In the genomic region with DNA sequence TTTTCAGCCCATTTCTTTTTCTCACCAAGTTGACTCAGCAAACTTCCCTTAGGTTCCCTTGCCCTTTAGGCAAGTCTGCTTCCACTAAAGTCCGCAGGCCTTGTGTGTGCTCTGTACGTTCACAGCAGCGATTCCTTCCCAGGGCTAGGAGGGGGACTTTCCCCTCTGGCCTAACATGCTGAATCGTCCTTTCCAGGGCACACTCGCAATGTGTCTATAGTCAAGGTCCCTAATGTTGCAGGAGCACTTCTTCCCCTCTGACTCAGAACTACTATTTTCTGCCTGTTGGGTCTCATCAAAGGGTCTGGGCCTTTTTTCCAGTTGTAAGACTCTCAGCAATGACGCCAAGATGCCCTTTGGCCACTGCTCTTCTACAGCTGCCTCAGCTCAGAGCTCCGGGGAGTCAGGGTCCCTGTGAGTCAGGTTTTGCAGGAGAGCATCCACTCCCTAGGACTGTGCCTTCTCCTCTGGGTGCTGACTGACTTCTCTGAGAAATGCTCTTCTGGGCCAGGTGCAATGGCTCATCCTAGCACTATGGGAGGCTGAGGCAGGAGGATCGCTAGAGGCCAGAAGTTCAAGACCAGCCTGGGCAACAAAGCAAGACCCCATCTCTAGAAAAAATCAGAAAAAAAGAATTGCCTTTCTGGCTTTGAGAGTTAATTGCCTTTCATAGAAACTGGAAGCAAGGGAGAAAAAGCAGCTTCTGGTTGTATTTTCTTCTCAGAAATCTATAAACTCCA, we compare ENCODE assay signal across 1 cellular context.
TF ChIP-seq lines count a peak whose summit lies in the region.

No MANE protein-coding gene starts in this region.

TF ChIP-seq in HepG2, 621 proteins besides CTCF, POLR2A, EP300 and RAD21 (continued from another document and continues in another):
- TF ChIP-seq, protein P1, sequence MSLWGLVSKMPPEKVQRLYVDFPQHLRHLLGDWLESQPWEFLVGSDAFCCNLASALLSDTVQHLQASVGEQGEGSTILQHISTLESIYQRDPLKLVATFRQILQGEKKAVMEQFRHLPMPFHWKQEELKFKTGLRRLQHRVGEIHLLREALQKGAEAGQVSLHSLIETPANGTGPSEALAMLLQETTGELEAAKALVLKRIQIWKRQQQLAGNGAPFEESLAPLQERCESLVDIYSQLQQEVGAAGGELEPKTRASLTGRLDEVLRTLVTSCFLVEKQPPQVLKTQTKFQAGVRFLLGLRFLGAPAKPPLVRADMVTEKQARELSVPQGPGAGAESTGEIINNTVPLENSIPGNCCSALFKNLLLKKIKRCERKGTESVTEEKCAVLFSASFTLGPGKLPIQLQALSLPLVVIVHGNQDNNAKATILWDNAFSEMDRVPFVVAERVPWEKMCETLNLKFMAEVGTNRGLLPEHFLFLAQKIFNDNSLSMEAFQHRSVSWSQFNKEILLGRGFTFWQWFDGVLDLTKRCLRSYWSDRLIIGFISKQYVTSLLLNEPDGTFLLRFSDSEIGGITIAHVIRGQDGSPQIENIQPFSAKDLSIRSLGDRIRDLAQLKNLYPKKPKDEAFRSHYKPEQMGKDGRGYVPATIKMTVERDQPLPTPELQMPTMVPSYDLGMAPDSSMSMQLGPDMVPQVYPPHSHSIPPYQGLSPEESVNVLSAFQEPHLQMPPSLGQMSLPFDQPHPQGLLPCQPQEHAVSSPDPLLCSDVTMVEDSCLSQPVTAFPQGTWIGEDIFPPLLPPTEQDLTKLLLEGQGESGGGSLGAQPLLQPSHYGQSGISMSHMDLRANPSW (CRISPR knock-in tag; IDR thresholded peaks at IDR 0.05; ENCODE audit: borderline replicate concordance), result no peak
- TF ChIP-seq, protein P2, sequence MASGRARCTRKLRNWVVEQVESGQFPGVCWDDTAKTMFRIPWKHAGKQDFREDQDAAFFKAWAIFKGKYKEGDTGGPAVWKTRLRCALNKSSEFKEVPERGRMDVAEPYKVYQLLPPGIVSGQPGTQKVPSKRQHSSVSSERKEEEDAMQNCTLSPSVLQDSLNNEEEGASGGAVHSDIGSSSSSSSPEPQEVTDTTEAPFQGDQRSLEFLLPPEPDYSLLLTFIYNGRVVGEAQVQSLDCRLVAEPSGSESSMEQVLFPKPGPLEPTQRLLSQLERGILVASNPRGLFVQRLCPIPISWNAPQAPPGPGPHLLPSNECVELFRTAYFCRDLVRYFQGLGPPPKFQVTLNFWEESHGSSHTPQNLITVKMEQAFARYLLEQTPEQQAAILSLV (CRISPR knock-in tag; IDR thresholded peaks at IDR 0.05; ENCODE audit: borderline replicate concordance), result no peak
- TF ChIP-seq, protein P3, sequence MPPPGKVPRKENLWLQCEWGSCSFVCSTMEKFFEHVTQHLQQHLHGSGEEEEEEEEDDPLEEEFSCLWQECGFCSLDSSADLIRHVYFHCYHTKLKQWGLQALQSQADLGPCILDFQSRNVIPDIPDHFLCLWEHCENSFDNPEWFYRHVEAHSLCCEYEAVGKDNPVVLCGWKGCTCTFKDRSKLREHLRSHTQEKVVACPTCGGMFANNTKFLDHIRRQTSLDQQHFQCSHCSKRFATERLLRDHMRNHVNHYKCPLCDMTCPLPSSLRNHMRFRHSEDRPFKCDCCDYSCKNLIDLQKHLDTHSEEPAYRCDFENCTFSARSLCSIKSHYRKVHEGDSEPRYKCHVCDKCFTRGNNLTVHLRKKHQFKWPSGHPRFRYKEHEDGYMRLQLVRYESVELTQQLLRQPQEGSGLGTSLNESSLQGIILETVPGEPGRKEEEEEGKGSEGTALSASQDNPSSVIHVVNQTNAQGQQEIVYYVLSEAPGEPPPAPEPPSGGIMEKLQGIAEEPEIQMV (CRISPR knock-in tag; IDR thresholded peaks at IDR 0.05; ENCODE audit: low read depth), result peak; percentile 98
- TF ChIP-seq CCAR2 (optimal IDR thresholded peaks at IDR 0.05; ENCODE audit: low read depth, low read length), result no peak
- TF ChIP-seq ZMAT3 (CRISPR knock-in tag; conservative IDR thresholded peaks at IDR 0.05), result no peak
- no peak for TF ChIP-seq ZNF337 (CRISPR knock-in tag; IDR thresholded peaks at IDR 0.05; ENCODE audit: borderline replicate concordance, low read depth)
- TF ChIP-seq RELA (CRISPR knock-in tag; IDR thresholded peaks at IDR 0.05), result no peak
- no peak for TF ChIP-seq SOX13 (IDR thresholded peaks at IDR 0.05)
- TF ChIP-seq SOX13 (CRISPR knock-in tag; conservative IDR thresholded peaks at IDR 0.05 in 1 of 2, IDR thresholded peaks at IDR 0.05 in 1 of 2), result 0 out of 4 replicates have a peak, but pooled peaks of 1 of the 2 experiments have one; percentile 14
- TF ChIP-seq GABPA (IDR thresholded peaks at IDR 0.05; ENCODE audit: low read depth, low read length), result no peak
- TF ChIP-seq GABPA (CRISPR knock-in tag; IDR thresholded peaks at IDR 0.05; ENCODE audit: low read depth), result no peak
- TF ChIP-seq CENPT (CRISPR knock-in tag; IDR thresholded peaks at IDR 0.05; ENCODE audit: low read depth), result no peak
- TF ChIP-seq HMG20A (CRISPR knock-in tag; IDR thresholded peaks at IDR 0.05; ENCODE audit: borderline replicate concordance), result peak; percentile 27; the same call in 1 of the 2 replicates
- no peak for TF ChIP-seq ZNF503 (CRISPR knock-in tag; IDR thresholded peaks at IDR 0.05)
- TF ChIP-seq PAXIP1 (CRISPR knock-in tag; conservative IDR thresholded peaks at IDR 0.05), result 0 out of 2 replicates have a peak, but pooled peaks have one; percentile 7
- peak; percentile 75; the same call in 1 of the 2 replicates for TF ChIP-seq ZNF512 (CRISPR knock-in tag; IDR thresholded peaks at IDR 0.05)
- TF ChIP-seq HOXA3 (CRISPR knock-in tag; IDR thresholded peaks at IDR 0.05), result peak; percentile 45; the same call in 1 of the 2 replicates
- no peak; the same call in 1 of the 2 replicates for TF ChIP-seq ZNF567 (CRISPR knock-in tag; IDR thresholded peaks at IDR 0.05; ENCODE audit: borderline replicate concordance)
- TF ChIP-seq JUNB (CRISPR knock-in tag; IDR thresholded peaks at IDR 0.05; ENCODE audit: borderline replicate concordance), result no peak
- TF ChIP-seq PHF5A (CRISPR knock-in tag; IDR thresholded peaks at IDR 0.05; ENCODE audit: low read depth, unreplicated experiment), result no peak
- 0 out of 2 replicates have a peak, but pooled peaks have one; percentile 17 for TF ChIP-seq ZC3H4 (CRISPR knock-in tag; IDR thresholded peaks at IDR 0.05; ENCODE audit: borderline replicate concordance)
- TF ChIP-seq MED8 (CRISPR knock-in tag; IDR thresholded peaks at IDR 0.05; ENCODE audit: insufficient replicate concordance), result no peak
- no peak for TF ChIP-seq BRCA1 (CRISPR knock-in tag; IDR thresholded peaks at IDR 0.05)
- no peak; the same call in 1 of the 2 replicates for TF ChIP-seq SNAPC2 (CRISPR knock-in tag; IDR thresholded peaks at IDR 0.05)
- 0 out of 2 replicates have a peak, but pooled peaks have one; percentile 69 for TF ChIP-seq EEA1 (CRISPR knock-in tag; IDR thresholded peaks at IDR 0.05; ENCODE audit: borderline replicate concordance)
- TF ChIP-seq ZNF570 (CRISPR knock-in tag; IDR thresholded peaks at IDR 0.05; ENCODE audit: borderline replicate concordance), result no peak; the same call in 1 of the 2 replicates
- TF ChIP-seq TERF1 (CRISPR knock-in tag; IDR thresholded peaks at IDR 0.05), result no peak
- TF ChIP-seq HDAC1 (CRISPR knock-in tag; IDR thresholded peaks at IDR 0.05), result no peak; the same call in 1 of the 2 replicates
- no peak for TF ChIP-seq ZNF569 (CRISPR knock-in tag; IDR thresholded peaks at IDR 0.05; ENCODE audit: borderline replicate concordance)
- no peak for TF ChIP-seq ZNF136 (CRISPR knock-in tag; IDR thresholded peaks at IDR 0.05; ENCODE audit: low read depth)
- TF ChIP-seq, protein P4, sequence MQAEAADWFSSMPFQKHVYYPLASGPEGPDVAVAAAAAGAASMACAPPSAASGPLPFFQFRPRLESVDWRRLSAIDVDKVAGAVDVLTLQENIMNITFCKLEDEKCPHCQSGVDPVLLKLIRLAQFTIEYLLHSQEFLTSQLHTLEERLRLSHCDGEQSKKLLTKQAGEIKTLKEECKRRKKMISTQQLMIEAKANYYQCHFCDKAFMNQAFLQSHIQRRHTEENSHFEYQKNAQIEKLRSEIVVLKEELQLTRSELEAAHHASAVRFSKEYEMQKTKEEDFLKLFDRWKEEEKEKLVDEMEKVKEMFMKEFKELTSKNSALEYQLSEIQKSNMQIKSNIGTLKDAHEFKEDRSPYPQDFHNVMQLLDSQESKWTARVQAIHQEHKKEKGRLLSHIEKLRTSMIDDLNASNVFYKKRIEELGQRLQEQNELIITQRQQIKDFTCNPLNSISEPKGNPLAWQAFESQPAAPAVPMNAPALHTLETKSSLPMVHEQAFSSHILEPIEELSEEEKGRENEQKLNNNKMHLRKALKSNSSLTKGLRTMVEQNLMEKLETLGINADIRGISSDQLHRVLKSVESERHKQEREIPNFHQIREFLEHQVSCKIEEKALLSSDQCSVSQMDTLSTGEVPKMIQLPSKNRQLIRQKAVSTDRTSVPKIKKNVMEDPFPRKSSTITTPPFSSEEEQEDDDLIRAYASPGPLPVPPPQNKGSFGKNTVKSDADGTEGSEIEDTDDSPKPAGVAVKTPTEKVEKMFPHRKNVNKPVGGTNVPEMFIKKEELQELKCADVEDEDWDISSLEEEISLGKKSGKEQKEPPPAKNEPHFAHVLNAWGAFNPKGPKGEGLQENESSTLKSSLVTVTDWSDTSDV (CRISPR knock-in tag; IDR thresholded peaks at IDR 0.05), result no peak
- TF ChIP-seq, protein P5, sequence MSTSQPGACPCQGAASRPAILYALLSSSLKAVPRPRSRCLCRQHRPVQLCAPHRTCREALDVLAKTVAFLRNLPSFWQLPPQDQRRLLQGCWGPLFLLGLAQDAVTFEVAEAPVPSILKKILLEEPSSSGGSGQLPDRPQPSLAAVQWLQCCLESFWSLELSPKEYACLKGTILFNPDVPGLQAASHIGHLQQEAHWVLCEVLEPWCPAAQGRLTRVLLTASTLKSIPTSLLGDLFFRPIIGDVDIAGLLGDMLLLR (CRISPR knock-in tag; IDR thresholded peaks at IDR 0.05), result peak; percentile 79; the same call in 1 of the 2 replicates
- no peak for TF ChIP-seq NONO (IDR thresholded peaks at IDR 0.05)
- no peak for TF ChIP-seq NONO (CRISPR knock-in tag; conservative IDR thresholded peaks at IDR 0.05)
